8 cellular contexts compared by ENCODE assay signal in the genomic region with DNA sequence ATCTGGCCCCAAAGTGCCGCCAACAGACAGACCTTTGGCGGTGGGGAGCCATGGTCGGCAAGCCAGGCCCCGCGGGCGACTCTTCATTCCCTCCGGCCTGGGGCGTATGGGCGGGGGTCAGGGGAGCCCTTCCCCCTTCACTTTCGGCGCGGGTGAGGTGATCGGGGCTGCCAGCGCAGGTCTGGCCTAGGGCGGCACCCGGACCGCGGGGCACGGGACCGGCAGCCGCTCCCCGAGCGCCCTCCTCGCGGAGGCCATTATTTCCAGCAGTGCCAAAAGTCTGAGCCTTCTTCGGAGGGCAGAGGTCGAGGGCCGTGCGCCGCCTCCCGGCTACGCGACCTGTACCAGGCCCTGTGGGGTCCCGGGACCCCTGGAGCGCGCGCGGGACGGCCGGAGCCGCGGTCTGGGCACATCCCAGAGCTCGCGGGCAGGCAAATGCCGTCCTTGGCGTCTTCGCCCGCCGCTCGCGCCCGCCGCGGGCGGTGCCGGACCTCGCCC. TPM values are rescaled to one million over a fixed set of nuclear protein-coding genes. Genes with fewer than 3 reads are reported as not detected.
DNase-seq lines count a peak whose midpoint lies in the region; ATAC-seq and TF ChIP-seq lines count a peak whose summit lies in the region.

No MANE protein-coding gene starts in this region.

- H3K4me1 ChIP-seq in PC-3 (ENCODE audit: insufficient read depth, low read length) (peaks cover 8% of the 10 kb centered on the region; the same call in 1 of the 2 replicates), iPS-15b (ENCODE audit: control insufficient read depth, insufficient read depth, low read length) (no peaks in the 10 kb centered on the region), smooth muscle cell (ENCODE audit: low read depth) (peaks cover 8% of the 10 kb centered on the region)

- peaks cover 61% of the 10 kb centered on the region for H3K79me2 ChIP-seq in PC-3 (ENCODE audit: low read length)
- H3K79me2 ChIP-seq in smooth muscle cell (ENCODE audit: low read depth) = peaks cover 40% of the 10 kb centered on the region

- H3F3A ChIP-seq in PC-3 (ENCODE audit: low read length, unreplicated experiment) = no peaks in the 10 kb centered on the region
- H3F3A ChIP-seq in smooth muscle cell (ENCODE audit: low read depth) = no peaks in the 10 kb centered on the region

- peak overlapping the region; percentile 87 for H3K4me3 ChIP-seq in PC-3 (ENCODE audit: low read length)
- H3K4me3 ChIP-seq in astrocyte of the cerebellum (ENCODE audit: low read depth, low read length) = peak overlapping the region; percentile 61
- H3K4me3 ChIP-seq in iPS-15b (ENCODE audit: low read depth, low read length) = peak overlapping the region; percentile 61
- H3K4me3 ChIP-seq in smooth muscle cell = peak overlapping the region; percentile 89

- 36% methylated on average over 34 of the region's 57 CpGs for WGBS in smooth muscle cell (ENCODE audit: low lambda C conversion rate)

- in situ Hi-C loops in astrocyte of the cerebellum (cut with HindIII; ENCODE audit: low sequenced_read_pairs) = no loop called here

- H3K27ac ChIP-seq in PC-3 (ENCODE audit: low read length) (peak overlapping the region; percentile 81), smooth muscle cell (ENCODE audit: low read depth) (peak overlapping the region; percentile 86)

- BruUV-seq in PC-3 (replicated peaks; lab: Mats Ljungman, UMichigan) = no TSS peak

- ATAC-seq in HG02852 (IDR thresholded peaks at IDR 0.05; ENCODE audit: unreplicated experiment) (peak; percentile 22), PC-3 (peak; percentile 25)

- DNase-seq in activated T-cell treated with anti-CD3 and anti-CD28 coated beads for 24 hours (ENCODE audit: low read depth) (peak; percentile 4), activated T-cell treated with anti-CD3 and anti-CD28 coated beads for 4 hours (no peak), PC-3 (peak; percentile 24), astrocyte of the cerebellum (ENCODE audit: low read depth) (no peak), smooth muscle cell (lab: John Stamatoyannopoulos, UW; ENCODE audit: unreplicated experiment) (peak; percentile 30), SW 1271 (lab: John Stamatoyannopoulos, UW) (no peak)

- H3K9ac ChIP-seq in PC-3 (ENCODE audit: low read length) (peak overlapping the region; percentile 97), iPS-15b (ENCODE audit: low read depth, low read length) (peak overlapping the region; percentile 73), smooth muscle cell (ENCODE audit: low read depth) (peak overlapping the region; percentile 91)

- POLR2A ChIA-PET in PC-3 (lab: Charles Lee; ENCODE audit: unreplicated experiment) = interaction anchor here (0.6 to 0.7 kb wide), 3 partner anchors 27 to 444 kb away, joined by 3 to 7 read pairs (median 4); no protein-coding TSS in a partner anchor

- CTCF ChIA-PET in PC-3 (lab: Charles Lee) = interaction anchor here (0.6 to 0.8 kb wide), 2 partner anchors 851 to 914 kb away, joined by 5 to 9 read pairs; no protein-coding TSS in a partner anchor

- TF ChIP-seq CTCF in PC-3 (conservative IDR thresholded peaks at IDR 0.05; ENCODE audit: low read depth, low read length) (no peak), astrocyte of the cerebellum (IDR thresholded peaks at IDR 0.05; ENCODE audit: low read depth, low read length, missing control alignments) (no peak), smooth muscle cell (IDR thresholded peaks at IDR 0.05; ENCODE audit: borderline replicate concordance, insufficient read depth, poor library complexity, severe bottlenecking) (no peak)

- H3K4me2 ChIP-seq in PC-3 (ENCODE audit: low read length) = peak overlapping the region; percentile 98
- H3K4me2 ChIP-seq in smooth muscle cell = peak overlapping the region; percentile 89

- H2AFZ ChIP-seq in PC-3 (ENCODE audit: low read length) = peak overlapping the region; percentile 81
- no peak overlapping the region for H2AFZ ChIP-seq in smooth muscle cell (ENCODE audit: low read depth)

- intact Hi-C loops in PC-3 (cut with micrococcal nuclease) = loop anchor here (5.0 kb wide), 3 partner anchors 70 to 330 kb away; a partner anchor contains a TSS

- no peaks in the 10 kb centered on the region for H3K9me2 ChIP-seq in PC-3 (replicated peaks; ENCODE audit: low read length)

- H3K36me3 ChIP-seq in PC-3 (ENCODE audit: low read depth, low read length) (0 out of 2 replicates have a peak, but pooled peaks cover 5% of the 10 kb centered on the region), iPS-15b (ENCODE audit: control insufficient read depth, insufficient read depth, low read length) (no peaks in the 10 kb centered on the region), smooth muscle cell (ENCODE audit: low read depth) (no peaks in the 10 kb centered on the region)

- H3K27me3 ChIP-seq in PC-3 (ENCODE audit: low read length) (no peaks in the 10 kb centered on the region), iPS-15b (ENCODE audit: control insufficient read depth, insufficient read depth, low read length) (no peaks in the 10 kb centered on the region), smooth muscle cell (ENCODE audit: low read depth) (no peaks in the 10 kb centered on the region)

- H4K20me1 ChIP-seq in PC-3 (ENCODE audit: low read length) = peaks cover 18% of the 10 kb centered on the region
- H4K20me1 ChIP-seq in smooth muscle cell (ENCODE audit: low read depth) = peaks cover 27% of the 10 kb centered on the region

- no peaks in the 10 kb centered on the region for H3K9me3 ChIP-seq in PC-3 (ENCODE audit: low read length)
- H3K9me3 ChIP-seq in iPS-15b (ENCODE audit: control insufficient read depth, insufficient read depth, low read length) = peaks cover 4% of the 10 kb centered on the region
- H3K9me3 ChIP-seq in smooth muscle cell (replicated peaks; ENCODE audit: low read depth) = no peaks in the 10 kb centered on the region

RNA-seq across cellular contexts. Expression of a gene that starts 0.6 kb away (rescaled TPM):
- total RNA-seq in PC-3 (2014; rRNA removed) = 27.2 and 31.3 TPM in 2 replicates
- total RNA-seq in smooth muscle cell = 28.1 and 38.7 TPM in 2 replicates
- polyA plus RNA-seq in smooth muscle cell = 9.6 and 11.8 TPM in 2 replicates

RNA-seq across cellular contexts. Expression of a gene that starts 28.5 kb away (rescaled TPM):
- total RNA-seq in PC-3 (2014; rRNA removed) (not detected in 2 replicates), smooth muscle cell (not detected in 2 replicates)
- not detected in 2 replicates for polyA plus RNA-seq in smooth muscle cell

Comparison
In these comparisons a context has a peak if more than half of its experiments do, and no peak if none do; other contexts are left out.
1. DNase-seq: peak in activated T-cell treated with anti-CD3 and anti-CD28 coated beads for 24 hours (single experiment), PC-3 (single experiment) and smooth muscle cell (single experiment); none in activated T-cell treated with anti-CD3 and anti-CD28 coated beads for 4 hours (single experiment), astrocyte of the cerebellum (single experiment) and SW 1271 (0 of 2).
2. Peak in every context shown above with its lines, with median percentiles within 50 percentile points of each other: H3K4me3 ChIP-seq and H3K9ac ChIP-seq.